Comparison of ENCODE assay signal across 8 cellular contexts in the genomic region with DNA sequence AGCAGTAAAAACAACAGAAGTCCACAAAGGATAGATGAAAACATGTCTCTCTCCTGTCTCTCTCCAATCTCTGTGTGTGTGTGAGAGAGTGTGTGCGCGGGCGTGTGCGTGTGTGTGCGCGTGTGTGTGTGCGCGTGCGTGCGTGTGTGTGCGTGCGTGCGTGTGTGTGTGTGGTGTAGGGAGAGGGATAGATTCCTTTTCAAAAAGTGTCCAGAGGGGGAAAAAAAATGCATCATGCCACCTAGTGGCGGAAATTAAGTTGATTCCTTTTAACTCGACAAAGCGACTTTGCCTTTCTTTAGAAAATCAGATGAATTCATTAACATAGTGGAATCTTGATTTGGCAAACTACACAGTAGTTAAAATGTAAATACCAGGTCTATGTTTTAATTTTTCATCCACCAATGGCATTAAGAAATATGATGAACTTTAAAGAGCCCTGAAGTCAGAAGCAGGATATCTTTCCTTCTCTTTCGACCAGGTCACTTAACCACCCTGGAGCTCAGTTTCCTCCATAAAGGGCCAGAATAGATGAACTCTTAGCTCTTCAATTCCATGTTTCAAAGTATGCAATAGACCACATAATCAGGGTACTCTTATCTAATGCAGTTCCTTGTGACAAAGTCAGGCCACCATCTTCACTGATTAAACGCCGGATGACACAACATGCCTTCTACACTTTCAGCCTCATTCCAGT.
A peak's percentile ranks its signal among the peaks of the same experiment; 100 is the strongest.
DNase-seq lines count a peak whose midpoint lies in the region; ATAC-seq and TF ChIP-seq lines count a peak whose summit lies in the region.

No MANE protein-coding gene starts in this region.

- intact Hi-C loops in lower lobe of right lung (cut with DNase I) (no loop called here), thyroid gland (cut with DNase I) (no loop called here)

- no peaks in the 10 kb centered on the region for H3K9me3 ChIP-seq in lower lobe of right lung
- no peaks in the 10 kb centered on the region for H3K9me3 ChIP-seq in thyroid gland

- TF ChIP-seq CTCF in GM10266 (IDR thresholded peaks at IDR 0.05; ENCODE audit: control insufficient read depth, insufficient read depth, low read depth, missing control alignments) (peak; percentile 56), KMS-11 (conservative IDR thresholded peaks at IDR 0.05; ENCODE audit: low read depth, low read length) (peak; percentile 82), lower lobe of right lung (IDR thresholded peaks at IDR 0.05) (peak; percentile 45), thyroid gland (IDR thresholded peaks at IDR 0.05) (peak in 5 of 6 experiments; percentile 8 to 67 (median 45))

- H3K27me3 ChIP-seq in ACC112 (ENCODE audit: insufficient read depth, low read length) (no peaks in the 10 kb centered on the region), KMS-11 (ENCODE audit: insufficient read depth, low read depth) (no peaks in the 10 kb centered on the region), lower lobe of right lung (ENCODE audit: low read depth) (peaks cover 6% of the 10 kb centered on the region), thyroid gland (no peaks in the 10 kb centered on the region)

- H3K79me2 ChIP-seq in ACC112 (ENCODE audit: control insufficient read depth, insufficient read depth, low read length, unreplicated experiment) (no peaks in the 10 kb centered on the region), KMS-11 (ENCODE audit: insufficient read depth, low read depth) (no peaks in the 10 kb centered on the region)

- no peak for TF ChIP-seq POLR2A in thyroid gland (IDR thresholded peaks at IDR 0.05)

- H3K4me2 ChIP-seq in KMS-11: peak overlapping the region; percentile 43

- peak overlapping the region; percentile 95 for H2AFZ ChIP-seq in ACC112 (ENCODE audit: low read length, unreplicated experiment)
- peak overlapping the region; percentile 72 for H2AFZ ChIP-seq in KMS-11 (ENCODE audit: low read depth)

- DNase-seq in GM10266 (ENCODE audit: extremely low spot score): peak; percentile 25
- DNase-seq in RPMI8226: peak; percentile 41
- peak; percentile 76 for DNase-seq in ecto neural progenitor cell (ENCODE audit: low spot score)
- DNase-seq in lower lobe of right lung: no peak
- DNase-seq in thyroid gland: peak; percentile 21 to 54

- no peak overlapping the region for H3K9ac ChIP-seq in KMS-11

- H3K36me3 ChIP-seq in ACC112 (ENCODE audit: insufficient read depth, low read length): no peaks in the 10 kb centered on the region
- H3K36me3 ChIP-seq in KMS-11 (ENCODE audit: insufficient read depth): no peaks in the 10 kb centered on the region
- H3K36me3 ChIP-seq in lower lobe of right lung: no peaks in the 10 kb centered on the region
- H3K36me3 ChIP-seq in thyroid gland: no peaks in the 10 kb centered on the region

- WGBS in thyroid gland, 2 donors: 14% methylated on average over 19 of the region's 19 CpGs

- ATAC-seq in lower lobe of right lung: peak; percentile 50 to 53
- no peak for ATAC-seq in HG03025 (IDR thresholded peaks at IDR 0.05; ENCODE audit: low FRiP score, unreplicated experiment)

- H3K27ac ChIP-seq in ACC112 (ENCODE audit: low read depth, low read length): peak overlapping the region; percentile 29; the same call in 1 of the 2 replicates
- H3K27ac ChIP-seq in KMS-11: no peak overlapping the region
- no peak overlapping the region for H3K27ac ChIP-seq in lower lobe of right lung
- H3K27ac ChIP-seq in thyroid gland: no peak overlapping the region

- peak overlapping the region; percentile 80 for H3K4me3 ChIP-seq in ACC112 (ENCODE audit: low read depth, low read length)
- no peak overlapping the region for H3K4me3 ChIP-seq in KMS-11 (IDR thresholded peaks at IDR 0.05; ENCODE audit: insufficient read depth, low read depth, low read length)
- no peak overlapping the region for H3K4me3 ChIP-seq in lower lobe of right lung
- peak overlapping the region in 1 of 3 donors; percentile 5 for H3K4me3 ChIP-seq in thyroid gland (replicated peaks in 1 of 3)

- no peaks in the 10 kb centered on the region for H4K20me1 ChIP-seq in KMS-11 (ENCODE audit: insufficient read depth)

- H3K4me1 ChIP-seq in ACC112 (ENCODE audit: control insufficient read depth, insufficient read depth, low read length, unreplicated experiment): peaks cover 4% of the 10 kb centered on the region
- peaks cover 6% of the 10 kb centered on the region for H3K4me1 ChIP-seq in KMS-11 (ENCODE audit: low read depth, poor library complexity, severe bottlenecking)
- H3K4me1 ChIP-seq in lower lobe of right lung: no peaks in the 10 kb centered on the region
- H3K4me1 ChIP-seq in thyroid gland: peaks cover 0 to 4% of the 10 kb centered on the region in 2 donors
